ENCODE assay signal across 1 cellular context in the genomic region with DNA sequence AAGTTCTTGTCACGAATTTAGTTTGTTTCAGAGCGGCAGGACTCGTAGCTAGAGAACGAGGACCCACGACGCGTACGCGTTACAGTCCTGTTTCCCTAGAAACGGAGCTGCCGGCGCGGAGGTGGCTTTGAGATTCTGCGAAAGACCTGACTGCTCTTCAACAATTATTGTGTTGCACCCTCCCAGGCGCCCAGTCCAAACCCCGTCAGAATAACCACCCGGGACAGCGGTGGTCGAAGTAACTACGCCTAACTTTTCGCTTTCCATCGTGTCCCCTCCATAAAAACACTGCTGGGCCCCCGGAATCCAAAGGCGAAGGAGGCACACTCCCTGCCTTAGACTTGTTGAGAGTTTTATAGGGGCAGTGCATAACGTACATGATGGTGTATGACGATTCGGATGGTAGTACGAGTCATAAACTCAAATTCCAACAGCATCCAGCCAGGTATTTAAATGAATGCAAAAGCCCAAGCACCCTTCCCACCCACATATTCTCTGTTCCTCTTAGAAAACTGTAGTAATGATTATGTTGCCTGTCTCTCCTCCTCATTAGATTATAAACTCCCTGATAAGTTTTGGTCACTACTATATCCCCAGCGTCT.
TF ChIP-seq lines count a peak whose summit lies in the region.

No MANE protein-coding gene starts in this region.

TF ChIP-seq in K562, 482 proteins besides CTCF, POLR2A, EP300 and RAD21 (continued from another document):
- TF ChIP-seq GTF3C2 (IDR thresholded peaks at IDR 0.05; ENCODE audit: borderline replicate concordance, extremely low read depth, insufficient read length) (no peak), TEAD2 (tag; IDR thresholded peaks at IDR 0.05) (no peak), MYNN (IDR thresholded peaks at IDR 0.05) (no peak), MYNN (CRISPR knock-in tag; IDR thresholded peaks at IDR 0.05) (no peak), MEF2A (IDR thresholded peaks at IDR 0.05; ENCODE audit: control insufficient read depth, low read depth, low read length) (no peak), MTF1 (CRISPR knock-in tag; IDR thresholded peaks at IDR 0.05; ENCODE audit: borderline replicate concordance) (no peak), IRF2 (CRISPR knock-in tag; IDR thresholded peaks at IDR 0.05) (no peak), SRSF7 (optimal IDR thresholded peaks at IDR 0.05; ENCODE audit: low read depth, low read length) (no peak), ZNF316 (IDR thresholded peaks at IDR 0.05) (no peak), RB1 (IDR thresholded peaks at IDR 0.05; ENCODE audit: low read depth) (no peak), SIN3A (IDR thresholded peaks at IDR 0.05; ENCODE audit: borderline replicate concordance in 2 of 2, control insufficient read depth in 1 of 2, low read depth in 2 of 2, low read length in 2 of 2) (no peak), SP1 (CRISPR knock-in tag; IDR thresholded peaks at IDR 0.05) (no peak), KHSRP (IDR thresholded peaks at IDR 0.05) (no peak), GTF2B (IDR thresholded peaks at IDR 0.05; ENCODE audit: extremely low read depth, insufficient read length) (no peak), POU5F1 (IDR thresholded peaks at IDR 0.05; ENCODE audit: borderline replicate concordance, low read depth, low read length, partially characterized antibody) (no peak), LARP7 (IDR thresholded peaks at IDR 0.05) (0 out of 2 replicates have a peak, but pooled peaks have one; percentile 30), NEUROD1 (IDR thresholded peaks at IDR 0.05; ENCODE audit: borderline replicate concordance, low read depth, low read length, partially characterized antibody) (no peak), TEAD4 (IDR thresholded peaks at IDR 0.05; ENCODE audit: low read length) (peak; percentile 24; the same call in 1 of the 2 replicates), TEAD4 (CRISPR knock-in tag; IDR thresholded peaks at IDR 0.05; ENCODE audit: borderline replicate concordance) (no peak), RBM22 (IDR thresholded peaks at IDR 0.05; ENCODE audit: low read depth, low read length, poor library complexity, severe bottlenecking) (no peak), ZNF143 (CRISPR knock-in tag; IDR thresholded peaks at IDR 0.05) (no peak; the same call in 1 of the 2 replicates), BCLAF1 (IDR thresholded peaks at IDR 0.05; ENCODE audit: borderline replicate concordance in 1 of 2, control insufficient read depth in 1 of 2, low read depth in 2 of 2, low read length in 1 of 2) (no peak), CC2D1A (IDR thresholded peaks at IDR 0.05) (0 out of 2 replicates have a peak, but pooled peaks have one; percentile 95), PHB (CRISPR knock-in tag; IDR thresholded peaks at IDR 0.05) (no peak), ZNF23 (CRISPR knock-in tag; IDR thresholded peaks at IDR 0.05) (no peak), BMI1 (IDR thresholded peaks at IDR 0.05; ENCODE audit: low read length) (no peak), KLF16 (IDR thresholded peaks at IDR 0.05) (no peak), ATF1 (CRISPR knock-in tag; IDR thresholded peaks at IDR 0.05) (no peak), ATF1 (tag; IDR thresholded peaks at IDR 0.05) (no peak; the same call in 1 of the 2 replicates)
- TF ChIP-seq, protein P1, sequence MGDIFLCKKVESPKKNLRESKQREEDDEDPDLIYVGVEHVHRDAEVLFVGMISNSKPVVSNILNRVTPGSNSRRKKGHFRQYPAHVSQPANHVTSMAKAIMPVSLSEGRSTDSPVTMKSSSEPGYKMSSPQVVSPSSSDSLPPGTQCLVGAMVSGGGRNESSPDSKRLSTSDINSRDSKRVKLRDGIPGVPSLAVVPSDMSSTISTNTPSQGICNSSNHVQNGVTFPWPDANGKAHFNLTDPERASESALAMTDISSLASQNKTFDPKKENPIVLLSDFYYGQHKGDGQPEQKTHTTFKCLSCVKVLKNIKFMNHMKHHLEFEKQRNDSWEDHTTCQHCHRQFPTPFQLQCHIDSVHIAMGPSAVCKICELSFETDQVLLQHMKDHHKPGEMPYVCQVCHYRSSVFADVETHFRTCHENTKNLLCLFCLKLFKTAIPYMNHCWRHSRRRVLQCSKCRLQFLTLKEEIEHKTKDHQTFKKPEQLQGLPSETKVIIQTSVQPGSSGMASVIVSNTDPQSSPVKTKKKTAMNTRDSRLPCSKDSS (IDR thresholded peaks at IDR 0.05; ENCODE audit: low read depth, partially characterized antibody) = no peak
- TF ChIP-seq, protein P2, sequence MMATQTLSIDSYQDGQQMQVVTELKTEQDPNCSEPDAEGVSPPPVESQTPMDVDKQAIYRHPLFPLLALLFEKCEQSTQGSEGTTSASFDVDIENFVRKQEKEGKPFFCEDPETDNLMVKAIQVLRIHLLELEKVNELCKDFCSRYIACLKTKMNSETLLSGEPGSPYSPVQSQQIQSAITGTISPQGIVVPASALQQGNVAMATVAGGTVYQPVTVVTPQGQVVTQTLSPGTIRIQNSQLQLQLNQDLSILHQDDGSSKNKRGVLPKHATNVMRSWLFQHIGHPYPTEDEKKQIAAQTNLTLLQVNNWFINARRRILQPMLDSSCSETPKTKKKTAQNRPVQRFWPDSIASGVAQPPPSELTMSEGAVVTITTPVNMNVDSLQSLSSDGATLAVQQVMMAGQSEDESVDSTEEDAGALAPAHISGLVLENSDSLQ (IDR thresholded peaks at IDR 0.05) = no peak
